23 cellular contexts compared by ENCODE assay signal in genomic region chr15:90294159-90294558, GRCh38. TPM values are rescaled to one million over a fixed set of nuclear protein-coding genes. Genes with fewer than 3 reads are reported as not detected.
"Had no signal": no experiment of that assay in that cellular context is flagged by ENCODE, and none has a peak within 500 bp of the region (broad histone marks: within the 10 kb centered on the region; RNA-seq: fewer than 3 reads in every experiment).

No MANE protein-coding gene starts in this region.

- H3K9me3 ChIP-seq: psoas muscle, tibial nerve had no signal

- H3K27me3 ChIP-seq: heart right ventricle, tibial nerve had no signal

- H3K4me3 Mint-ChIP-seq: activated T-cell treated with anti-CD3 and anti-CD28 coated beads, Interleukin-2, amount 50 U/mL, for 24 hours; activated T-helper 17 cell treated with anti-CD3 and anti-CD28 coated beads, Interleukin-2, amount 50 U/mL, for 72 hours; natural killer cell; stimulated activated naive CD8-positive, alpha-beta T cell treated with anti-CD3 and anti-CD28 coated beads, Interleukin-15, Interleukin-2, amounts not matched to agents 100 ng/mL and 50 ng/mL, for 24 hours had no signal

- H3K27ac Mint-ChIP-seq: activated naive CD4-positive, alpha-beta T cell treated with anti-CD3 and anti-CD28 coated beads, Interleukin-2, amount 50 U/mL, for 72 hours; activated T-cell treated with anti-CD3 and anti-CD28 coated beads, Interleukin-2, amount 50 U/mL, for 24 hours; activated T-helper 17 cell treated with anti-CD3 and anti-CD28 coated beads, Interleukin-2, amount 50 U/mL, for 72 hours; natural killer cell; stimulated activated naive CD8-positive, alpha-beta T cell treated with anti-CD3 and anti-CD28 coated beads, Interleukin-15, Interleukin-2, amounts not matched to agents 100 ng/mL and 50 ng/mL, for 24 hours had no signal

- H3K27ac ChIP-seq: heart right ventricle, psoas muscle, tibial nerve had no signal

- ATAC-seq: activated T-helper 17 cell treated with anti-CD3 and anti-CD28 coated beads, Interleukin-2, amount 50 U/mL, for 72 hours had no signal

- H3K4me1 Mint-ChIP-seq: activated T-helper 17 cell treated with anti-CD3 and anti-CD28 coated beads, Interleukin-2, amount 50 U/mL, for 72 hours had no signal

- H3K9me3 Mint-ChIP-seq: activated naive CD4-positive, alpha-beta T cell treated with anti-CD3 and anti-CD28 coated beads, Interleukin-2, amount 50 U/mL, for 72 hours; activated T-cell treated with anti-CD3 and anti-CD28 coated beads, Interleukin-2, amount 50 U/mL, for 24 hours; activated T-helper 17 cell treated with anti-CD3 and anti-CD28 coated beads, Interleukin-2, amount 50 U/mL, for 72 hours; natural killer cell; stimulated activated naive CD8-positive, alpha-beta T cell treated with anti-CD3 and anti-CD28 coated beads, Interleukin-15, Interleukin-2, amounts not matched to agents 100 ng/mL and 50 ng/mL, for 24 hours had no signal

- H3K36me3 Mint-ChIP-seq: activated naive CD4-positive, alpha-beta T cell treated with anti-CD3 and anti-CD28 coated beads, Interleukin-2, amount 50 U/mL, for 72 hours; natural killer cell had no signal

- H3K36me3 ChIP-seq: heart right ventricle, tibial nerve had no signal

- H3K4me1 ChIP-seq: psoas muscle had no signal

- DNase-seq: activated CD4-positive, alpha-beta T cell treated with anti-CD3 and anti-CD28 coated beads, Interleukin-2, amount 50 U/mL, for 4 hours; activated CD8-positive, alpha-beta memory T cell treated with anti-CD3 and anti-CD28 coated beads for 24 hours; activated CD8-positive, alpha-beta memory T cell treated with anti-CD3 and anti-CD28 coated beads, Interleukin-2, amount 50 U/mL, for 4 hours; activated T-cell treated with anti-CD3 and anti-CD28 coated beads, Interleukin-2, amount 50 U/mL, for 24 hours; effector CD4-positive, alpha-beta T cell; erythroblast; foreskin fibroblast; heart right ventricle; left cardiac atrium; midbrain; natural killer cell; psoas muscle; right cardiac atrium; stimulated activated CD4-positive, alpha-beta T cell treated with anti-CD3 and anti-CD28 coated beads, Interleukin-12 subunit alpha, Interleukin-12 subunit beta, amount 100 ng/mL, for 4 hours had no signal

- H3K27me3 Mint-ChIP-seq: activated T-helper 17 cell treated with anti-CD3 and anti-CD28 coated beads, Interleukin-2, amount 50 U/mL, for 72 hours; stimulated activated naive CD8-positive, alpha-beta T cell treated with anti-CD3 and anti-CD28 coated beads, Interleukin-15, Interleukin-2, amounts not matched to agents 100 ng/mL and 50 ng/mL, for 24 hours had no signal

- H3K4me3 ChIP-seq: heart right ventricle, psoas muscle, tibial nerve had no signal

- FAIRE-seq: bronchial epithelial cell, TTC549 had no signal

RNA-seq across cellular contexts. Expression of gene TTLL13, which starts 44.8 kb away (rescaled TPM):
- total RNA-seq: left cardiac atrium, osteocyte, skeletal muscle tissue, urinary bladder had no signal
